In genomic region chr16:30521873-30522641, GRCh38 we compare ENCODE assay signal across 1 cellular context.
TF ChIP-seq lines count a peak whose summit lies in the region.

No MANE protein-coding gene starts in this region.

TF ChIP-seq in HepG2, 621 proteins besides CTCF, POLR2A, EP300 and RAD21 (continued from another document and continues in another):
- TF ChIP-seq ZNF12 (CRISPR knock-in tag; IDR thresholded peaks at IDR 0.05) (no peak), FOXK2 (IDR thresholded peaks at IDR 0.05) (no peak), ZNF674 (CRISPR knock-in tag; IDR thresholded peaks at IDR 0.05; ENCODE audit: low read depth) (no peak), SALL2 (CRISPR knock-in tag; IDR thresholded peaks at IDR 0.05) (peak; percentile 54; the same call in 1 of the 2 replicates), RNF219 (CRISPR knock-in tag; IDR thresholded peaks at IDR 0.05) (no peak), RFXAP (CRISPR knock-in tag; IDR thresholded peaks at IDR 0.05; ENCODE audit: borderline replicate concordance) (peak; percentile 48; the same call in 1 of the 2 replicates), ZNF672 (CRISPR knock-in tag; IDR thresholded peaks at IDR 0.05) (no peak), POGZ (CRISPR knock-in tag; IDR thresholded peaks at IDR 0.05) (0 out of 2 replicates have a peak, but pooled peaks have one; percentile 43), ZNF709 (CRISPR knock-in tag; IDR thresholded peaks at IDR 0.05) (no peak; the same call in 1 of the 2 replicates), ZNF451 (CRISPR knock-in tag; IDR thresholded peaks at IDR 0.05) (no peak), ZMYM3 (CRISPR knock-in tag; IDR thresholded peaks at IDR 0.05) (no peak), MAZ (IDR thresholded peaks at IDR 0.05; ENCODE audit: borderline replicate concordance, low read depth, low read length) (no peak), MAZ (CRISPR knock-in tag; IDR thresholded peaks at IDR 0.05; ENCODE audit: low read depth) (0 out of 2 replicates have a peak, but pooled peaks have one; percentile 16), ZNF17 (CRISPR knock-in tag; IDR thresholded peaks at IDR 0.05) (no peak), ZNF619 (CRISPR knock-in tag; IDR thresholded peaks at IDR 0.05) (peak; percentile 89; the same call in 1 of the 2 replicates), ZNF546 (CRISPR knock-in tag; conservative IDR thresholded peaks at IDR 0.05) (no peak), ZBTB10 (CRISPR knock-in tag; IDR thresholded peaks at IDR 0.05; ENCODE audit: borderline replicate concordance) (no peak), RBAK (CRISPR knock-in tag; IDR thresholded peaks at IDR 0.05) (no peak), ZNF264 (CRISPR knock-in tag; IDR thresholded peaks at IDR 0.05) (no peak), SRSF9 (IDR thresholded peaks at IDR 0.05; ENCODE audit: borderline replicate concordance, insufficient read depth, low read depth, low read length, poor library complexity, severe bottlenecking) (no peak), ZNF33B (CRISPR knock-in tag; IDR thresholded peaks at IDR 0.05) (peak; percentile 73; the same call in 1 of the 2 replicates), PAX8 (CRISPR knock-in tag; IDR thresholded peaks at IDR 0.05; ENCODE audit: borderline replicate concordance) (0 out of 2 replicates have a peak, but pooled peaks have one; percentile 35), ZNF883 (CRISPR knock-in tag; IDR thresholded peaks at IDR 0.05; ENCODE audit: not compliant biosample characterization) (peak; percentile 45), ARHGAP35 (CRISPR knock-in tag; IDR thresholded peaks at IDR 0.05; ENCODE audit: borderline replicate concordance) (0 out of 2 replicates have a peak, but pooled peaks have one; percentile 40), RORA (CRISPR knock-in tag; IDR thresholded peaks at IDR 0.05) (no peak), ZNF766 (CRISPR knock-in tag; IDR thresholded peaks at IDR 0.05; ENCODE audit: borderline replicate concordance) (no peak), ZNF30 (CRISPR knock-in tag; IDR thresholded peaks at IDR 0.05) (no peak), FIP1L1 (IDR thresholded peaks at IDR 0.05; ENCODE audit: borderline replicate concordance, insufficient read depth, low read depth, low read length) (no peak), STAT5B (CRISPR knock-in tag; IDR thresholded peaks at IDR 0.05) (no peak), ZNF317 (CRISPR knock-in tag; IDR thresholded peaks at IDR 0.05) (peak; percentile 46; the same call in 1 of the 2 replicates), RBFOX2 (IDR thresholded peaks at IDR 0.05; ENCODE audit: low read depth, low read length) (no peak), ZSCAN21 (CRISPR knock-in tag; IDR thresholded peaks at IDR 0.05; ENCODE audit: borderline replicate concordance) (no peak; the same call in 1 of the 2 replicates)
- TF ChIP-seq, protein P1, sequence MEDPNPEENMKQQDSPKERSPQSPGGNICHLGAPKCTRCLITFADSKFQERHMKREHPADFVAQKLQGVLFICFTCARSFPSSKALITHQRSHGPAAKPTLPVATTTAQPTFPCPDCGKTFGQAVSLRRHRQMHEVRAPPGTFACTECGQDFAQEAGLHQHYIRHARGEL (CRISPR knock-in tag; IDR thresholded peaks at IDR 0.05) = no peak
- TF ChIP-seq, protein P2, sequence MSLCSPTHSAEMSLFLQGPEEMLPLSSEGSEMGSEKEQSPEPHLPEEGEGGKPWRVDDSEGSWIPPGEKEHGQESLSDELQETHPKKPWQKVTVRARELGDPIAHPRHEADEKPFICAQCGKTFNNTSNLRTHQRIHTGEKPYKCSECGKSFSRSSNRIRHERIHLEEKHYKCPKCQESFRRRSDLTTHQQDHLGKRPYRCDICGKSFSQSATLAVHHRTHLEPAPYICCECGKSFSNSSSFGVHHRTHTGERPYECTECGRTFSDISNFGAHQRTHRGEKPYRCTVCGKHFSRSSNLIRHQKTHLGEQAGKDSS (CRISPR knock-in tag; IDR thresholded peaks at IDR 0.05; ENCODE audit: borderline replicate concordance, low read depth) = no peak
- TF ChIP-seq, protein P3, sequence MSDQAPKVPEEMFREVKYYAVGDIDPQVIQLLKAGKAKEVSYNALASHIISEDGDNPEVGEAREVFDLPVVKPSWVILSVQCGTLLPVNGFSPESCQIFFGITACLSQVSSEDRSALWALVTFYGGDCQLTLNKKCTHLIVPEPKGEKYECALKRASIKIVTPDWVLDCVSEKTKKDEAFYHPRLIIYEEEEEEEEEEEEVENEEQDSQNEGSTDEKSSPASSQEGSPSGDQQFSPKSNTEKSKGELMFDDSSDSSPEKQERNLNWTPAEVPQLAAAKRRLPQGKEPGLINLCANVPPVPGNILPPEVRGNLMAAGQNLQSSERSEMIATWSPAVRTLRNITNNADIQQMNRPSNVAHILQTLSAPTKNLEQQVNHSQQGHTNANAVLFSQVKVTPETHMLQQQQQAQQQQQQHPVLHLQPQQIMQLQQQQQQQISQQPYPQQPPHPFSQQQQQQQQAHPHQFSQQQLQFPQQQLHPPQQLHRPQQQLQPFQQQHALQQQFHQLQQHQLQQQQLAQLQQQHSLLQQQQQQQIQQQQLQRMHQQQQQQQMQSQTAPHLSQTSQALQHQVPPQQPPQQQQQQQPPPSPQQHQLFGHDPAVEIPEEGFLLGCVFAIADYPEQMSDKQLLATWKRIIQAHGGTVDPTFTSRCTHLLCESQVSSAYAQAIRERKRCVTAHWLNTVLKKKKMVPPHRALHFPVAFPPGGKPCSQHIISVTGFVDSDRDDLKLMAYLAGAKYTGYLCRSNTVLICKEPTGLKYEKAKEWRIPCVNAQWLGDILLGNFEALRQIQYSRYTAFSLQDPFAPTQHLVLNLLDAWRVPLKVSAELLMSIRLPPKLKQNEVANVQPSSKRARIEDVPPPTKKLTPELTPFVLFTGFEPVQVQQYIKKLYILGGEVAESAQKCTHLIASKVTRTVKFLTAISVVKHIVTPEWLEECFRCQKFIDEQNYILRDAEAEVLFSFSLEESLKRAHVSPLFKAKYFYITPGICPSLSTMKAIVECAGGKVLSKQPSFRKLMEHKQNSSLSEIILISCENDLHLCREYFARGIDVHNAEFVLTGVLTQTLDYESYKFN (CRISPR knock-in tag; conservative IDR thresholded peaks at IDR 0.05) = peak; percentile 79
- TF ChIP-seq, protein P4, sequence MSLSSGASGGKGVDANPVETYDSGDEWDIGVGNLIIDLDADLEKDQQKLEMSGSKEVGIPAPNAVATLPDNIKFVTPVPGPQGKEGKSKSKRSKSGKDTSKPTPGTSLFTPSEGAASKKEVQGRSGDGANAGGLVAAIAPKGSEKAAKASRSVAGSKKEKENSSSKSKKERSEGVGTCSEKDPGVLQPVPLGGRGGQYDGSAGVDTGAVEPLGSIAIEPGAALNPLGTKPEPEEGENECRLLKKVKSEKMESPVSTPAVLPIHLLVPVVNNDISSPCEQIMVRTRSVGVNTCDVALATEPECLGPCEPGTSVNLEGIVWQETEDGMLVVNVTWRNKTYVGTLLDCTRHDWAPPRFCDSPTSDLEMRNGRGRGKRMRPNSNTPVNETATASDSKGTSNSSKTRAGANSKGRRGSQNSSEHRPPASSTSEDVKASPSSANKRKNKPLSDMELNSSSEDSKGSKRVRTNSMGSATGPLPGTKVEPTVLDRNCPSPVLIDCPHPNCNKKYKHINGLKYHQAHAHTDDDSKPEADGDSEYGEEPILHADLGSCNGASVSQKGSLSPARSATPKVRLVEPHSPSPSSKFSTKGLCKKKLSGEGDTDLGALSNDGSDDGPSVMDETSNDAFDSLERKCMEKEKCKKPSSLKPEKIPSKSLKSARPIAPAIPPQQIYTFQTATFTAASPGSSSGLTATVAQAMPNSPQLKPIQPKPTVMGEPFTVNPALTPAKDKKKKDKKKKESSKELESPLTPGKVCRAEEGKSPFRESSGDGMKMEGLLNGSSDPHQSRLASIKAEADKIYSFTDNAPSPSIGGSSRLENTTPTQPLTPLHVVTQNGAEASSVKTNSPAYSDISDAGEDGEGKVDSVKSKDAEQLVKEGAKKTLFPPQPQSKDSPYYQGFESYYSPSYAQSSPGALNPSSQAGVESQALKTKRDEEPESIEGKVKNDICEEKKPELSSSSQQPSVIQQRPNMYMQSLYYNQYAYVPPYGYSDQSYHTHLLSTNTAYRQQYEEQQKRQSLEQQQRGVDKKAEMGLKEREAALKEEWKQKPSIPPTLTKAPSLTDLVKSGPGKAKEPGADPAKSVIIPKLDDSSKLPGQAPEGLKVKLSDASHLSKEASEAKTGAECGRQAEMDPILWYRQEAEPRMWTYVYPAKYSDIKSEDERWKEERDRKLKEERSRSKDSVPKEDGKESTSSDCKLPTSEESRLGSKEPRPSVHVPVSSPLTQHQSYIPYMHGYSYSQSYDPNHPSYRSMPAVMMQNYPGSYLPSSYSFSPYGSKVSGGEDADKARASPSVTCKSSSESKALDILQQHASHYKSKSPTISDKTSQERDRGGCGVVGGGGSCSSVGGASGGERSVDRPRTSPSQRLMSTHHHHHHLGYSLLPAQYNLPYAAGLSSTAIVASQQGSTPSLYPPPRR (CRISPR knock-in tag; IDR thresholded peaks at IDR 0.05; ENCODE audit: borderline replicate concordance) = peak; percentile 80; the same call in 1 of the 2 replicates
- TF ChIP-seq, protein P5, sequence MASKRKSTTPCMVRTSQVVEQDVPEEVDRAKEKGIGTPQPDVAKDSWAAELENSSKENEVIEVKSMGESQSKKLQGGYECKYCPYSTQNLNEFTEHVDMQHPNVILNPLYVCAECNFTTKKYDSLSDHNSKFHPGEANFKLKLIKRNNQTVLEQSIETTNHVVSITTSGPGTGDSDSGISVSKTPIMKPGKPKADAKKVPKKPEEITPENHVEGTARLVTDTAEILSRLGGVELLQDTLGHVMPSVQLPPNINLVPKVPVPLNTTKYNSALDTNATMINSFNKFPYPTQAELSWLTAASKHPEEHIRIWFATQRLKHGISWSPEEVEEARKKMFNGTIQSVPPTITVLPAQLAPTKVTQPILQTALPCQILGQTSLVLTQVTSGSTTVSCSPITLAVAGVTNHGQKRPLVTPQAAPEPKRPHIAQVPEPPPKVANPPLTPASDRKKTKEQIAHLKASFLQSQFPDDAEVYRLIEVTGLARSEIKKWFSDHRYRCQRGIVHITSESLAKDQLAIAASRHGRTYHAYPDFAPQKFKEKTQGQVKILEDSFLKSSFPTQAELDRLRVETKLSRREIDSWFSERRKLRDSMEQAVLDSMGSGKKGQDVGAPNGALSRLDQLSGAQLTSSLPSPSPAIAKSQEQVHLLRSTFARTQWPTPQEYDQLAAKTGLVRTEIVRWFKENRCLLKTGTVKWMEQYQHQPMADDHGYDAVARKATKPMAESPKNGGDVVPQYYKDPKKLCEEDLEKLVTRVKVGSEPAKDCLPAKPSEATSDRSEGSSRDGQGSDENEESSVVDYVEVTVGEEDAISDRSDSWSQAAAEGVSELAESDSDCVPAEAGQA (IDR thresholded peaks at IDR 0.05; ENCODE audit: low read depth) = peak; percentile 91
- TF ChIP-seq, protein P5 (CRISPR knock-in tag; IDR thresholded peaks at IDR 0.05; ENCODE audit: borderline replicate concordance) = no peak
- TF ChIP-seq, protein P6, sequence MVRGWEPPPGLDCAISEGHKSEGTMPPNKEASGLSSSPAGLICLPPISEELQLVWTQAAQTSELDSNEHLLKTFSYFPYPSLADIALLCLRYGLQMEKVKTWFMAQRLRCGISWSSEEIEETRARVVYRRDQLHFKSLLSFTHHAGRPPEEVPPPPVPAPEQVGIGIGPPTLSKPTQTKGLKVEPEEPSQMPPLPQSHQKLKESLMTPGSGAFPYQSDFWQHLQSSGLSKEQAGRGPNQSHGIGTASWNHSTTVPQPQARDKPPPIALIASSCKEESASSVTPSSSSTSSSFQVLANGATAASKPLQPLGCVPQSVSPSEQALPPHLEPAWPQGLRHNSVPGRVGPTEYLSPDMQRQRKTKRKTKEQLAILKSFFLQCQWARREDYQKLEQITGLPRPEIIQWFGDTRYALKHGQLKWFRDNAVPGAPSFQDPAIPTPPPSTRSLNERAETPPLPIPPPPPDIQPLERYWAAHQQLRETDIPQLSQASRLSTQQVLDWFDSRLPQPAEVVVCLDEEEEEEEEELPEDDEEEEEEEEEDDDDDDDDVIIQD (CRISPR knock-in tag; IDR thresholded peaks at IDR 0.05; ENCODE audit: low read depth) = 0 out of 2 replicates have a peak, but pooled peaks have one; percentile 51
